8 cellular contexts compared by ENCODE assay signal in genomic region chr4:122827258-122827887, GRCh38. TPM values are rescaled to one million over a fixed set of nuclear protein-coding genes. Genes with fewer than 3 reads are reported as not detected.
DNase-seq lines count a peak whose midpoint lies in the region; ATAC-seq and TF ChIP-seq lines count a peak whose summit lies in the region.

No MANE protein-coding gene starts in this region.

- ATAC-seq in GM18520 (IDR thresholded peaks at IDR 0.05; ENCODE audit: unreplicated experiment) (peak; percentile 28), HG02970 (IDR thresholded peaks at IDR 0.05; ENCODE audit: low FRiP score, unreplicated experiment) (peak; percentile 52), sciatic nerve (peak; percentile 65)

- intact Hi-C loops in sciatic nerve (cut with DNase I) = no loop called here

- H3K4me3 ChIP-seq in BJ (ENCODE audit: low read depth, low read length) (peak overlapping the region; percentile 94), OCI-LY1 (ENCODE audit: low read depth, low read length, poor library complexity, severe bottlenecking) (peak overlapping the region; percentile 60), astrocyte of the cerebellum (ENCODE audit: low read depth, low read length) (peak overlapping the region; percentile 78)

- H3K36me3 ChIP-seq in BJ (ENCODE audit: control insufficient read depth, insufficient read depth, low read length) = no peaks in the 10 kb centered on the region
- no peaks in the 10 kb centered on the region for H3K36me3 ChIP-seq in OCI-LY1 (ENCODE audit: insufficient read depth, low read length)

- POLR2A ChIA-PET in BJ (lab: Charles Lee) = interaction anchor here (0.5 to 1.1 kb wide), 2 partner anchors 33 to 63 kb away, joined by 3 to 14 read pairs; no protein-coding TSS in a partner anchor

- H3K79me2 ChIP-seq in OCI-LY1 (ENCODE audit: insufficient read depth, low read length) = no peaks in the 10 kb centered on the region

- H2AFZ ChIP-seq in OCI-LY1 (ENCODE audit: low read length) = no peak overlapping the region

- H3F3A ChIP-seq in OCI-LY1 (ENCODE audit: insufficient read depth, low read length) = no peaks in the 10 kb centered on the region

- no peaks in the 10 kb centered on the region for H3K9me2 ChIP-seq in OCI-LY1 (ENCODE audit: low read depth, low read length)

- in situ Hi-C loops in astrocyte of the cerebellum (cut with HindIII; ENCODE audit: low sequenced_read_pairs) = no loop called here

- H3K4me2 ChIP-seq in OCI-LY1 (ENCODE audit: low read length) = peak overlapping the region; percentile 67

- H4K20me1 ChIP-seq in OCI-LY1 (ENCODE audit: insufficient read depth, low read length) = no peaks in the 10 kb centered on the region

- peak overlapping the region; percentile 35; the same call in 1 of the 2 replicates for H3K9ac ChIP-seq in OCI-LY1 (ENCODE audit: low read length)

- CTCF ChIA-PET in BJ (lab: Yijun Ruan, JAX) = interaction anchor here (0.9 to 2.0 kb wide), 3 partner anchors 22 to 84 kb away, joined by 3 to 6 read pairs (median 3); no protein-coding TSS in a partner anchor

- H3K27me3 ChIP-seq in BJ (ENCODE audit: control insufficient read depth, insufficient read depth, low read length) (no peaks in the 10 kb centered on the region), OCI-LY1 (ENCODE audit: insufficient read depth, low read length) (peaks cover 3% of the 10 kb centered on the region; the same call in 1 of the 2 replicates)

- no peaks in the 10 kb centered on the region for H3K9me3 ChIP-seq in OCI-LY1 (ENCODE audit: low read length)

- H3K4me1 ChIP-seq in OCI-LY1 (ENCODE audit: insufficient read depth, low read length, severe bottlenecking) = peaks cover 11% of the 10 kb centered on the region

- DNase-seq in BJ (ENCODE audit: low read depth) (no peak), astrocyte of the cerebellum (ENCODE audit: low read depth) (no peak), hypothalamus (lab: John Stamatoyannopoulos, UW) (peak in 32 of 51 donors; percentile 1 to 65 (median 26)), sciatic nerve (ENCODE audit: low spot score) (peak; percentile 71), NCI-H2196 (lab: John Stamatoyannopoulos, UW; ENCODE audit: unreplicated experiment) (no peak)

- no peak overlapping the region for H3K27ac ChIP-seq in OCI-LY1 (ENCODE audit: low read depth, low read length, poor library complexity, severe bottlenecking)

- TF ChIP-seq CTCF in BJ (IDR thresholded peaks at IDR 0.05; ENCODE audit: insufficient read depth, low read depth, low read length) (peak; percentile 22; the same call in 1 of the 2 replicates), OCI-LY1 (IDR thresholded peaks at IDR 0.05; ENCODE audit: low read length) (no peak), astrocyte of the cerebellum (IDR thresholded peaks at IDR 0.05; ENCODE audit: low read depth, low read length, missing control alignments) (no peak)

RNA-seq across cellular contexts. Expression of gene FGF2, which starts 0.7 kb away (rescaled TPM):
- 72.7 and 192 TPM in 2 replicates for polyA plus RNA-seq in BJ (2011; rRNA removed)
- polyA minus RNA-seq in BJ (2011; rRNA and poly(A)+ RNA removed) = 127 and 158 TPM in 2 replicates
- total RNA-seq in sciatic nerve = 30.5 TPM

Comparison
In these comparisons a context has a peak if more than half of its experiments do, and no peak if none do; other contexts are left out.
1. DNase-seq: peak in hypothalamus (32 of 51) and sciatic nerve (single experiment); none in BJ (single experiment), astrocyte of the cerebellum (single experiment) and NCI-H2196 (single experiment).
2. Peak in every context shown above with its lines, with median percentiles within 50 percentile points of each other: H3K4me3 ChIP-seq and ATAC-seq.